In genomic region chr19:2043864-2044708, GRCh38 we compare ENCODE assay signal across 10 cellular contexts. TPM values are rescaled to one million over a fixed set of nuclear protein-coding genes. Genes with fewer than 3 reads are reported as not detected.
DNase-seq lines count a peak whose midpoint lies in the region; ATAC-seq and TF ChIP-seq lines count a peak whose summit lies in the region.
"Had no signal": no experiment of that assay in that cellular context is flagged by ENCODE, and none has a peak within 500 bp of the region (broad histone marks: within the 10 kb centered on the region; RNA-seq: fewer than 3 reads in every experiment).

No MANE protein-coding gene starts in this region.

- H3K27me3 ChIP-seq in A673 (replicated peaks; ENCODE audit: insufficient read depth, low read depth, low read length, poor library complexity) (no peaks in the 10 kb centered on the region), H9 (ENCODE audit: insufficient read depth, low read length) (no peaks in the 10 kb centered on the region), breast epithelium (no peaks in the 10 kb centered on the region)

- no peaks in the 10 kb centered on the region for H3K27me3 Mint-ChIP-seq in H9 (ENCODE audit: low read depth)
- no peaks in the 10 kb centered on the region for H3K27me3 Mint-ChIP-seq in naive thymus-derived CD8-positive, alpha-beta T cell

- H3K4me1 ChIP-seq in A673 (ENCODE audit: insufficient read depth, low read length, poor library complexity, severe bottlenecking) = peaks cover 31% of the 10 kb centered on the region
- no peaks in the 10 kb centered on the region; the same call in 1 of the 2 replicates for H3K4me1 ChIP-seq in H9 (ENCODE audit: insufficient read depth, low read length)
- H3K4me1 ChIP-seq in breast epithelium = peaks cover 50 to 69% of the 10 kb centered on the region in 2 donors

- no peak for TF ChIP-seq POLR2A in breast epithelium (IDR thresholded peaks at IDR 0.05)

- no peak overlapping the region for H3K4me3 Mint-ChIP-seq in H9
- H3K4me3 Mint-ChIP-seq in naive thymus-derived CD8-positive, alpha-beta T cell = peak overlapping the region in 6 of 10 donors; percentile 15 to 72 (median 66)

- H2BK5ac ChIP-seq in H9 (ENCODE audit: insufficient read length, low read length) = no peak overlapping the region

- H3K9ac ChIP-seq in H9 (ENCODE audit: extremely low read depth, insufficient read length, low read length) = no peak overlapping the region

- H2BK120ac ChIP-seq in H9 (ENCODE audit: low read depth, low read length, poor library complexity, severe bottlenecking) = no peak overlapping the region

- H3T11ph ChIP-seq in H9 (ENCODE audit: low read length) = no peak overlapping the region

- BruUV-seq in A673 (replicated peaks; lab: Mats Ljungman, UMichigan) = no TSS peak

- peaks cover 2% of the 10 kb centered on the region; the same call in 1 of the 2 replicates for H3K79me2 ChIP-seq in H9 (ENCODE audit: insufficient read depth, low read length)

- no peak overlapping the region; the same call in 1 of the 2 replicates for H3K14ac ChIP-seq in H9 (ENCODE audit: insufficient read depth, low read length)

- H3K4me2 ChIP-seq in H9 (ENCODE audit: insufficient read depth, insufficient read length, low read length) = no peak overlapping the region

- H4K20me1 ChIP-seq in H9 (ENCODE audit: control insufficient read depth, insufficient read depth, insufficient read length) = peaks cover 4% of the 10 kb centered on the region

- no peak for ATAC-seq in naive thymus-derived CD8-positive, alpha-beta T cell
- ATAC-seq in GM19035 (IDR thresholded peaks at IDR 0.05; ENCODE audit: unreplicated experiment) (no peak), HG03378 (IDR thresholded peaks at IDR 0.05; ENCODE audit: unreplicated experiment) (no peak)

- H3K27ac Mint-ChIP-seq in H9 = peak overlapping the region in 1 of 3 experiments; percentile 93; a peak in 1 of 7 replicates
- H3K27ac Mint-ChIP-seq in naive thymus-derived CD8-positive, alpha-beta T cell = peak overlapping the region; percentile 31 to 98 (median 95)

- DNase-seq in A673 (ENCODE audit: low spot score) = no peak
- peak; percentile 55 for DNase-seq in H9
- DNase-seq in breast epithelium (ENCODE audit: low spot score in 2 of 2) = no peak
- DNase-seq in naive thymus-derived CD8-positive, alpha-beta T cell = peak in 4 of 10 donors; percentile 16 to 38 (median 33)
- no peak for DNase-seq in amniotic stem cell (lab: John Stamatoyannopoulos, UW)
- no peak for DNase-seq in NCI-H1694 treated with DMSO at 0.1 percent for 48 hours (lab: John Stamatoyannopoulos, UW)
- DNase-seq: DMS79, NCI-H2107 had no signal

- H3K36me3 Mint-ChIP-seq in H9 (ENCODE audit: insufficient read depth in 1 of 3, low read depth in 3 of 3) = peaks cover 7 to 22% (median 21%) of the 10 kb centered on the region in 3 experiments
- H3K36me3 Mint-ChIP-seq in naive thymus-derived CD8-positive, alpha-beta T cell = peaks cover 0 to 24% (median 0%) of the 10 kb centered on the region in 3 donors

- peaks cover 8 to 16% of the 10 kb centered on the region in 2 experiments for H3K4me1 Mint-ChIP-seq in H9
- H3K4me1 Mint-ChIP-seq in naive thymus-derived CD8-positive, alpha-beta T cell = peaks cover 11 to 62% (median 55%) of the 10 kb centered on the region in 4 donors

- TF ChIP-seq CTCF in A673 (conservative IDR thresholded peaks at IDR 0.05; ENCODE audit: low read depth, low read length) (peak; percentile 16; the same call in 1 of the 2 replicates), H9 (conservative IDR thresholded peaks at IDR 0.05) (no peak), breast epithelium (IDR thresholded peaks at IDR 0.05) (no peak)

- H2AK5ac ChIP-seq in H9 (ENCODE audit: insufficient read length, low read length) = no peak overlapping the region

- no peak overlapping the region for H4K8ac ChIP-seq in H9 (replicated peaks; ENCODE audit: insufficient read length, low read depth, low read length)

- H3K56ac ChIP-seq in H9 (ENCODE audit: insufficient read length, low read depth, low read length) = no peak overlapping the region

- no peak overlapping the region for H2BK12ac ChIP-seq in H9 (ENCODE audit: insufficient read length, low read depth, low read length)

- CTCF ChIA-PET in A673 (lab: Charles Lee) = no interaction called here

- H3K36me3 ChIP-seq in A673 (ENCODE audit: insufficient read depth, low read length, poor library complexity, severe bottlenecking) = peaks cover 38% of the 10 kb centered on the region
- H3K36me3 ChIP-seq in breast epithelium = no peaks in the 10 kb centered on the region

- peak overlapping the region; percentile 34 for H3K27ac ChIP-seq in A673 (ENCODE audit: low read depth, low read length, poor library complexity, severe bottlenecking)
- no peak overlapping the region for H3K27ac ChIP-seq in H9 (ENCODE audit: insufficient read length, low read depth, low read length)
- peak overlapping the region; percentile 98 to 99 for H3K27ac ChIP-seq in breast epithelium

- H2BK15ac ChIP-seq in H9 (ENCODE audit: low read depth, low read length) = no peak overlapping the region

- no peak overlapping the region for H4K91ac ChIP-seq in H9 (ENCODE audit: insufficient read length, low read depth, low read length)

- intact Hi-C loops in A673 (cut with micrococcal nuclease; ENCODE audit: unreplicated experiment) (no loop called here), breast epithelium (cut with DNase I; ENCODE audit: low total_unique reads) (no loop called here)

- H2AFZ ChIP-seq in H9 (ENCODE audit: low read length) = no peak overlapping the region

- H3K4ac ChIP-seq in H9 (ENCODE audit: low read depth, low read length) = no peak overlapping the region

- H4K5ac ChIP-seq in H9 (ENCODE audit: insufficient read length, low read depth, low read length) = no peak overlapping the region

- POLR2A ChIA-PET in A673 (lab: Charles Lee; ENCODE audit: low non-redundant PET) = interaction anchor here (0.6 kb wide), 1 partner anchor 8 kb away, joined by 5 read pairs; no protein-coding TSS in a partner anchor
- POLR2A ChIA-PET in naive thymus-derived CD8-positive, alpha-beta T cell (lab: Charles Lee) = interaction anchor here (0.6 to 13.2 kb wide), 6 partner anchors 11 to 51 kb away, joined by 4 to 255 read pairs (median 30); partner anchors contain the start of genes MKNK2 and MOB3A

- H3K9me3 ChIP-seq in A673 (ENCODE audit: low read depth, low read length, poor library complexity, severe bottlenecking) = no peaks in the 10 kb centered on the region
- no peaks in the 10 kb centered on the region for H3K9me3 ChIP-seq in H9 (ENCODE audit: control insufficient read depth, low read depth, low read length)
- no peaks in the 10 kb centered on the region for H3K9me3 ChIP-seq in breast epithelium

- WGBS in H9 (ENCODE audit: extremely low coverage, insufficient read length, low lambda C conversion rate) = no CpG with 5 or more reads among the region's 14 CpGs

- no peaks in the 10 kb centered on the region for H3K23me2 ChIP-seq in H9 (ENCODE audit: insufficient read length, low read depth, low read length, poor library complexity, severe bottlenecking)

- H2BK20ac ChIP-seq in H9 (ENCODE audit: low read depth, low read length, poor library complexity, severe bottlenecking) = no peak overlapping the region

- peaks cover 6% of the 10 kb centered on the region for H3K79me1 ChIP-seq in H9 (ENCODE audit: insufficient read depth, low read depth, low read length, poor library complexity, severe bottlenecking)

- H3K4me3 ChIP-seq in A673 (ENCODE audit: low read depth, low read length, poor library complexity, severe bottlenecking) = no peak overlapping the region
- H3K4me3 ChIP-seq in breast epithelium = no peak overlapping the region

- H3K9me3 Mint-ChIP-seq in H9 = no peaks in the 10 kb centered on the region
- H3K9me3 Mint-ChIP-seq in naive thymus-derived CD8-positive, alpha-beta T cell = no peaks in the 10 kb centered on the region

- no peak overlapping the region for H3K23ac ChIP-seq in H9 (ENCODE audit: insufficient read length, low read depth, low read length)

- H3K18ac ChIP-seq in H9 (ENCODE audit: insufficient read length, low read depth, low read length) = no peak overlapping the region

RNA-seq across cellular contexts. Expression of gene MKNK2, which starts 7.0 kb away (rescaled TPM):
- 106 and 107 TPM in 2 replicates for total RNA-seq in A673 (2021)
- total RNA-seq in H9 (2021) = 153 and 154 TPM in 2 replicates
- 100 to 1,000 TPM in 1 of 3 donors, 10 to 100 TPM in 2; 94.7 to 170 (median 97.0) TPM for total RNA-seq in breast epithelium
- 100 to 1,000 TPM; 171 to 176 TPM for total RNA-seq in naive thymus-derived CD8-positive, alpha-beta T cell
- 10 to 100 TPM; 26.1 to 47.1 (median 30.2) TPM for polyA plus RNA-seq in naive thymus-derived CD8-positive, alpha-beta T cell

RNA-seq across cellular contexts. Expression of gene BTBD2, which starts 28.6 kb away (rescaled TPM):
- total RNA-seq in A673 (2021) = 91.7 and 110 TPM in 2 replicates
- total RNA-seq in H9 (2021) = 110 and 113 TPM in 2 replicates
- total RNA-seq in breast epithelium = 10 to 100 TPM; 52.0 to 67.2 (median 54.4) TPM
- 10 to 100 TPM; 58.0 to 64.1 TPM for total RNA-seq in naive thymus-derived CD8-positive, alpha-beta T cell
- 1 to 10 TPM; 3.2 to 7.3 (median 4.8) TPM for polyA plus RNA-seq in naive thymus-derived CD8-positive, alpha-beta T cell

RNA-seq across cellular contexts. Expression of gene MOB3A, which starts 52.0 kb away (rescaled TPM):
- total RNA-seq in A673 (2021) (40.7 and 47.1 TPM in 2 replicates), H9 (2021) (11.5 and 13.3 TPM in 2 replicates), breast epithelium (10 to 100 TPM; 18.3 to 45.8 (median 29.2) TPM)
- 100 to 1,000 TPM in 1 of 2 experiments, 10 to 100 TPM in 1; 94.0 to 101 TPM for total RNA-seq in naive thymus-derived CD8-positive, alpha-beta T cell
- polyA plus RNA-seq in naive thymus-derived CD8-positive, alpha-beta T cell = 10 to 100 TPM; 40.5 to 90.4 (median 53.1) TPM

RNA-seq across cellular contexts. Expression of gene IZUMO4, which starts 52.6 kb away (rescaled TPM):
- total RNA-seq in A673 (2021) = 1.6 and 2.5 TPM in 2 replicates
- total RNA-seq in H9 (2021) = 2.1 and 3.0 TPM in 2 replicates
- 10 to 100 TPM in 1 of 3 donors, 1 to 10 TPM in 2; 3.6 to 12.8 (median 3.7) TPM for total RNA-seq in breast epithelium
- total RNA-seq in naive thymus-derived CD8-positive, alpha-beta T cell = 10 to 100 TPM; 16.6 to 18.7 TPM
- 1 to 10 TPM in 1 of 3 donors, under 1 TPM in 2; 0.26 to 1.4 (median 0.85) TPM for polyA plus RNA-seq in naive thymus-derived CD8-positive, alpha-beta T cell

Comparison
In these comparisons a context has a peak if more than half of its experiments do, and no peak if none do; other contexts are left out.
1. H3K4me3 Mint-ChIP-seq: peak in naive thymus-derived CD8-positive, alpha-beta T cell (6 of 10); none in H9 (0 of 2).